In genomic region chr10:44209806-44210205, GRCh38 we compare ENCODE assay signal across 23 cellular contexts.
"Had no signal": no experiment of that assay in that cellular context is flagged by ENCODE, and none has a peak within 500 bp of the region (broad histone marks: within the 10 kb centered on the region; RNA-seq: fewer than 3 reads in every experiment).

No MANE protein-coding gene starts in this region.

- H3K4me3 Mint-ChIP-seq: naive thymus-derived CD8-positive, alpha-beta T cell; nephron; neural crest cell; stimulated activated effector memory CD8-positive, alpha-beta T cell treated with anti-CD3 and anti-CD28 coated beads, Interleukin-12 subunit alpha, Interleukin-12 subunit beta, amount 100 ng/mL, for 72 hours; stimulated activated naive CD8-positive, alpha-beta T cell treated with anti-CD3 and anti-CD28 coated beads, Interleukin-15, Interleukin-2, amounts not matched to agents 100 ng/mL and 50 ng/mL, for 24 hours had no signal

- H3K27ac ChIP-seq: hepatocyte, lower lobe of right lung, ovary, psoas muscle, right lobe of liver, suprapubic skin, thoracic aorta, tibial nerve, upper lobe of left lung, vagina had no signal

- H3K36me3 Mint-ChIP-seq: stimulated activated effector memory CD8-positive, alpha-beta T cell treated with anti-CD3 and anti-CD28 coated beads, Interleukin-12 subunit alpha, Interleukin-12 subunit beta, amount 100 ng/mL, for 72 hours had no signal

- DNase-seq: heart right ventricle; islet precursor cell; lower lobe of right lung; mammary epithelial cell; mesenchymal stem cell; naive thymus-derived CD8-positive, alpha-beta T cell; ovary; psoas muscle; right lobe of liver; stimulated activated CD4-positive, alpha-beta T cell treated with anti-CD3 and anti-CD28 coated beads, Interleukin-1b, Interleukin-23, amount 100 ng/mL, for 48 hours; stimulated activated CD4-positive, alpha-beta T cell treated with anti-CD3 and anti-CD28 coated beads, Interleukin-2, amount 100 ng/mL, for 48 hours; stimulated activated naive CD4-positive, alpha-beta T cell; upper lobe of left lung had no signal

- H3K9me3 ChIP-seq: lower lobe of right lung, psoas muscle, right lobe of liver, suprapubic skin, thoracic aorta, upper lobe of left lung, vagina had no signal

- H3K4me2 ChIP-seq: hepatocyte, smooth muscle cell had no signal

- H3K4me1 Mint-ChIP-seq: naive thymus-derived CD8-positive, alpha-beta T cell; stimulated activated effector memory CD8-positive, alpha-beta T cell treated with anti-CD3 and anti-CD28 coated beads, Interleukin-12 subunit alpha, Interleukin-12 subunit beta, amount 100 ng/mL, for 72 hours had no signal

- H3K4me3 ChIP-seq: heart right ventricle, hepatocyte, lower lobe of right lung, ovary, psoas muscle, right lobe of liver, smooth muscle cell, suprapubic skin, thoracic aorta, tibial nerve, upper lobe of left lung, vagina had no signal

- H3K79me2 ChIP-seq: hepatocyte had no signal

- H2AFZ ChIP-seq: hepatocyte had no signal

- H3K27ac Mint-ChIP-seq: naive thymus-derived CD8-positive, alpha-beta T cell; stimulated activated effector memory CD8-positive, alpha-beta T cell treated with anti-CD3 and anti-CD28 coated beads, Interleukin-12 subunit alpha, Interleukin-12 subunit beta, amount 100 ng/mL, for 72 hours; stimulated activated naive CD8-positive, alpha-beta T cell treated with anti-CD3 and anti-CD28 coated beads, Interleukin-15, Interleukin-2, amounts not matched to agents 100 ng/mL and 50 ng/mL, for 24 hours had no signal

- H3K27me3 ChIP-seq: heart right ventricle, hepatocyte, ovary, right lobe of liver, suprapubic skin, tibial nerve, upper lobe of left lung, vagina had no signal

- H3K9me3 Mint-ChIP-seq: stimulated activated effector memory CD8-positive, alpha-beta T cell treated with anti-CD3 and anti-CD28 coated beads, Interleukin-12 subunit alpha, Interleukin-12 subunit beta, amount 100 ng/mL, for 72 hours had no signal

- H3K4me1 ChIP-seq: lower lobe of right lung, psoas muscle, right lobe of liver, suprapubic skin, upper lobe of left lung, vagina had no signal

- H3K36me3 ChIP-seq: heart right ventricle, lower lobe of right lung, ovary, right lobe of liver, suprapubic skin, thoracic aorta, tibial nerve, upper lobe of left lung, vagina had no signal

- ATAC-seq: heart right ventricle; lower lobe of right lung; naive thymus-derived CD8-positive, alpha-beta T cell; psoas muscle; right lobe of liver; stimulated activated effector memory CD8-positive, alpha-beta T cell treated with anti-CD3 and anti-CD28 coated beads, Interleukin-12 subunit alpha, Interleukin-12 subunit beta, amount 100 ng/mL, for 72 hours had no signal
